In the genomic region with DNA sequence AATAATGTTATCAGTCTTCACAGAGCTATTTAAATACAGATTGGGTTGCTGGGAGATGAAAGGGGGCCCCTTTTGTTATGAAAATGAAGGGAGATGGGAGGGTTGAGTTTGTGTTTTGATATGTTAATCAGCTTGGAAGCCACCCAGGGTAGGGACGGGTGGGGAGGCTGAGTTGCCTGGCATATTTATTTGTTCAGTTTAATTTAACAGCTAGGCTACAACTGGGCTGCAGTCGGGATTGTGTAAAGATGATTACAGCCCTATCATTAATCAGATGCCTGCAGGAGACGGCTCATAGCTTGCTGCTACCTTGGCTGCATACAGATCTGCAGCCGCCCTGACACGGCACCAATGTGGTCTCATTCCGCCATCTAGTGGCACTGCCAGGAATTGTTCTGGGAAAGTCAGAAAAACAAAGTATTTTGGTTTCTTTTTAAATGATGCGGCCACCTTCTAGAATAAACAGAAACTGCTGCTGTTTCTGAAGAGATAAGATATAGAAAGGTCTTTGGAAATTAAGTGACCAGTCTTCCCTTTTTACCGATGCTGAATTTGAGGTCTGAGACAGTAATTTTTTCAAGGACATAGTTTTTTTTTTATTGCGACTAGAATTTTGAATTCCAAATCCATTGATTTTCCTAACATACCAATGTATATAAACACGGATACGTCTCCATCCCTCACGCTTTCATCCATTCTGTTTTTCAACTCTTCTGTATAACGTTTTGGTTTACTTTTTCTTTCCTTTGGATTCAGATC, we compare ENCODE assay signal across 8 cellular contexts.
DNase-seq lines count a peak whose midpoint lies in the region; ATAC-seq and TF ChIP-seq lines count a peak whose summit lies in the region.

No MANE protein-coding gene starts in this region.

- WGBS in liver = 2% methylated on average over 13 of the region's 13 CpGs

- H3K4me3 Mint-ChIP-seq in activated CD4-positive, alpha-beta T cell treated with anti-CD3 and anti-CD28 coated beads, Interleukin-2, amount 10 ng/mL, durations not matched to agents 7 days and 5 days = peak overlapping the region; percentile 14

- no peaks in the 10 kb centered on the region for H3K36me3 Mint-ChIP-seq in activated CD4-positive, alpha-beta T cell treated with anti-CD3 and anti-CD28 coated beads, Interleukin-2, amount 10 ng/mL, durations not matched to agents 7 days and 5 days (ENCODE audit: low read depth)

- peak; percentile 97 for TF ChIP-seq CTCF in liver (IDR thresholded peaks at IDR 0.05; ENCODE audit: low read depth, low read length, missing input control)

- H3K4me1 ChIP-seq in liver (ENCODE audit: control insufficient read depth in 4 of 4, insufficient read depth in 4 of 4, low read length in 3 of 4) = peaks cover 0 to 3% (median 0%) of the 10 kb centered on the region in 4 donors

- no peak for ATAC-seq in HG03196 (IDR thresholded peaks at IDR 0.05; ENCODE audit: unreplicated experiment)

- H3K27ac ChIP-seq in liver (ENCODE audit: low read depth in 1 of 2, low read length in 2 of 2) = no peak overlapping the region

- DNase-seq in NCI-H524 (lab: John Stamatoyannopoulos, UW) (peak; percentile 2 to 41), NCI-H524 treated with DMSO at 0.1 percent for 48 hours (lab: John Stamatoyannopoulos, UW) (no peak), NCI-H1694 (lab: John Stamatoyannopoulos, UW) (peak; percentile 18), dermis blood vessel endothelial cell (peak; percentile 73)
- peak; percentile 75 for DNase-seq in activated CD4-positive, alpha-beta T cell treated with anti-CD3 and anti-CD28 coated beads, Interleukin-2, amount 10 ng/mL, durations not matched to agents 7 days and 5 days
- DNase-seq in stimulated activated CD4-positive, alpha-beta T cell treated with anti-CD3 and anti-CD28 coated beads, Interleukin-4, amount 100 ng/mL, for 48 hours (ENCODE audit: low read depth in 2 of 2) = peak; percentile 47 to 67

- peaks cover 13% of the 10 kb centered on the region for H3K27me3 Mint-ChIP-seq in activated CD4-positive, alpha-beta T cell treated with anti-CD3 and anti-CD28 coated beads, Interleukin-2, amount 10 ng/mL, durations not matched to agents 7 days and 5 days

- peak; percentile 85 to 90 for TF ChIP-seq RAD21 in liver (IDR thresholded peaks at IDR 0.05)

- H3K9ac ChIP-seq in liver (ENCODE audit: low read depth in 1 of 2, low read length in 2 of 2) = no peak overlapping the region

- CTCF ChIA-PET in activated CD4-positive, alpha-beta T cell treated with anti-CD3 and anti-CD28 coated beads, Interleukin-2, amount 10 ng/mL, durations not matched to agents 7 days and 5 days (lab: Charles Lee) = interaction anchor here (0.7 to 1.5 kb wide), 4 partner anchors 15 to 815 kb away, joined by 3 to 4 read pairs (median 3); no protein-coding TSS in a partner anchor

- H3K9me3 Mint-ChIP-seq in activated CD4-positive, alpha-beta T cell treated with anti-CD3 and anti-CD28 coated beads, Interleukin-2, amount 10 ng/mL, durations not matched to agents 7 days and 5 days = no peaks in the 10 kb centered on the region

- no peaks in the 10 kb centered on the region for H3K9me3 ChIP-seq in liver (ENCODE audit: control insufficient read depth in 4 of 4, low read length in 3 of 4)

- H3K36me3 ChIP-seq in liver (ENCODE audit: control insufficient read depth in 4 of 4, insufficient read depth in 3 of 4, low read depth in 1 of 4, low read length in 3 of 4) = no peaks in the 10 kb centered on the region

- H3K27ac Mint-ChIP-seq in activated CD4-positive, alpha-beta T cell treated with anti-CD3 and anti-CD28 coated beads, Interleukin-2, amount 10 ng/mL, durations not matched to agents 7 days and 5 days = no peak overlapping the region

- POLR2A ChIA-PET in activated CD4-positive, alpha-beta T cell treated with anti-CD3 and anti-CD28 coated beads, Interleukin-2, amount 10 ng/mL, durations not matched to agents 7 days and 5 days (lab: Charles Lee) = interaction anchor here (0.6 kb wide), 1 partner anchor 548 kb away, joined by 4 read pairs; no protein-coding TSS in a partner anchor

- H3K27me3 ChIP-seq in liver (ENCODE audit: control insufficient read depth in 4 of 4, insufficient read depth in 4 of 4, low read length in 3 of 4) = peaks cover 0 to 2% (median 0%) of the 10 kb centered on the region in 4 donors

- H3K4me1 Mint-ChIP-seq in activated CD4-positive, alpha-beta T cell treated with anti-CD3 and anti-CD28 coated beads, Interleukin-2, amount 10 ng/mL, durations not matched to agents 7 days and 5 days = peaks cover 8% of the 10 kb centered on the region

- H3K4me3 ChIP-seq in liver (ENCODE audit: low read depth in 1 of 3, low read length in 3 of 3) = no peak overlapping the region

TF ChIP-seq in liver, 16 proteins besides CTCF, POLR2A, EP300 and RAD21:
- TF ChIP-seq HNF4A (conservative IDR thresholded peaks at IDR 0.05) (no peak), HNF4G (IDR thresholded peaks at IDR 0.05) (no peak), NR2F2 (IDR thresholded peaks at IDR 0.05) (no peak), GABPA (IDR thresholded peaks at IDR 0.05 in 1 of 2, conservative IDR thresholded peaks at IDR 0.05 in 1 of 2) (no peak), FOXA2 (IDR thresholded peaks at IDR 0.05) (no peak), RXRA (IDR thresholded peaks at IDR 0.05) (no peak), EGR1 (IDR thresholded peaks at IDR 0.05; ENCODE audit: low read depth in 2 of 2) (no peak), FOXA1 (IDR thresholded peaks at IDR 0.05) (no peak), YY1 (IDR thresholded peaks at IDR 0.05) (no peak), JUND (IDR thresholded peaks at IDR 0.05) (no peak), SP1 (IDR thresholded peaks at IDR 0.05) (no peak), TAF1 (conservative IDR thresholded peaks at IDR 0.05) (no peak)
- TF ChIP-seq, protein P1, sequence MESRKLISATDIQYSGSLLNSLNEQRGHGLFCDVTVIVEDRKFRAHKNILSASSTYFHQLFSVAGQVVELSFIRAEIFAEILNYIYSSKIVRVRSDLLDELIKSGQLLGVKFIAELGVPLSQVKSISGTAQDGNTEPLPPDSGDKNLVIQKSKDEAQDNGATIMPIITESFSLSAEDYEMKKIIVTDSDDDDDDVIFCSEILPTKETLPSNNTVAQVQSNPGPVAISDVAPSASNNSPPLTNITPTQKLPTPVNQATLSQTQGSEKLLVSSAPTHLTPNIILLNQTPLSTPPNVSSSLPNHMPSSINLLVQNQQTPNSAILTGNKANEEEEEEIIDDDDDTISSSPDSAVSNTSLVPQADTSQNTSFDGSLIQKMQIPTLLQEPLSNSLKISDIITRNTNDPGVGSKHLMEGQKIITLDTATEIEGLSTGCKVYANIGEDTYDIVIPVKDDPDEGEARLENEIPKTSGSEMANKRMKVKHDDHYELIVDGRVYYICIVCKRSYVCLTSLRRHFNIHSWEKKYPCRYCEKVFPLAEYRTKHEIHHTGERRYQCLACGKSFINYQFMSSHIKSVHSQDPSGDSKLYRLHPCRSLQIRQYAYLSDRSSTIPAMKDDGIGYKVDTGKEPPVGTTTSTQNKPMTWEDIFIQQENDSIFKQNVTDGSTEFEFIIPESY (IDR thresholded peaks at IDR 0.05) = no peak
- TF ChIP-seq, protein P2, sequence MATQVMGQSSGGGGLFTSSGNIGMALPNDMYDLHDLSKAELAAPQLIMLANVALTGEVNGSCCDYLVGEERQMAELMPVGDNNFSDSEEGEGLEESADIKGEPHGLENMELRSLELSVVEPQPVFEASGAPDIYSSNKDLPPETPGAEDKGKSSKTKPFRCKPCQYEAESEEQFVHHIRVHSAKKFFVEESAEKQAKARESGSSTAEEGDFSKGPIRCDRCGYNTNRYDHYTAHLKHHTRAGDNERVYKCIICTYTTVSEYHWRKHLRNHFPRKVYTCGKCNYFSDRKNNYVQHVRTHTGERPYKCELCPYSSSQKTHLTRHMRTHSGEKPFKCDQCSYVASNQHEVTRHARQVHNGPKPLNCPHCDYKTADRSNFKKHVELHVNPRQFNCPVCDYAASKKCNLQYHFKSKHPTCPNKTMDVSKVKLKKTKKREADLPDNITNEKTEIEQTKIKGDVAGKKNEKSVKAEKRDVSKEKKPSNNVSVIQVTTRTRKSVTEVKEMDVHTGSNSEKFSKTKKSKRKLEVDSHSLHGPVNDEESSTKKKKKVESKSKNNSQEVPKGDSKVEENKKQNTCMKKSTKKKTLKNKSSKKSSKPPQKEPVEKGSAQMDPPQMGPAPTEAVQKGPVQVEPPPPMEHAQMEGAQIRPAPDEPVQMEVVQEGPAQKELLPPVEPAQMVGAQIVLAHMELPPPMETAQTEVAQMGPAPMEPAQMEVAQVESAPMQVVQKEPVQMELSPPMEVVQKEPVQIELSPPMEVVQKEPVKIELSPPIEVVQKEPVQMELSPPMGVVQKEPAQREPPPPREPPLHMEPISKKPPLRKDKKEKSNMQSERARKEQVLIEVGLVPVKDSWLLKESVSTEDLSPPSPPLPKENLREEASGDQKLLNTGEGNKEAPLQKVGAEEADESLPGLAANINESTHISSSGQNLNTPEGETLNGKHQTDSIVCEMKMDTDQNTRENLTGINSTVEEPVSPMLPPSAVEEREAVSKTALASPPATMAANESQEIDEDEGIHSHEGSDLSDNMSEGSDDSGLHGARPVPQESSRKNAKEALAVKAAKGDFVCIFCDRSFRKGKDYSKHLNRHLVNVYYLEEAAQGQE (IDR thresholded peaks at IDR 0.05) = no peak
- TF ChIP-seq, protein P3, sequence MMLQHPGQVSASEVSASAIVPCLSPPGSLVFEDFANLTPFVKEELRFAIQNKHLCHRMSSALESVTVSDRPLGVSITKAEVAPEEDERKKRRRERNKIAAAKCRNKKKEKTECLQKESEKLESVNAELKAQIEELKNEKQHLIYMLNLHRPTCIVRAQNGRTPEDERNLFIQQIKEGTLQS (IDR thresholded peaks at IDR 0.05) = no peak
- TF ChIP-seq, protein P4, sequence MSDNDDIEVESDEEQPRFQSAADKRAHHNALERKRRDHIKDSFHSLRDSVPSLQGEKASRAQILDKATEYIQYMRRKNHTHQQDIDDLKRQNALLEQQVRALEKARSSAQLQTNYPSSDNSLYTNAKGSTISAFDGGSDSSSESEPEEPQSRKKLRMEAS (IDR thresholded peaks at IDR 0.05) = no peak
